1 cellular context compared by ENCODE assay signal in the genomic region with DNA sequence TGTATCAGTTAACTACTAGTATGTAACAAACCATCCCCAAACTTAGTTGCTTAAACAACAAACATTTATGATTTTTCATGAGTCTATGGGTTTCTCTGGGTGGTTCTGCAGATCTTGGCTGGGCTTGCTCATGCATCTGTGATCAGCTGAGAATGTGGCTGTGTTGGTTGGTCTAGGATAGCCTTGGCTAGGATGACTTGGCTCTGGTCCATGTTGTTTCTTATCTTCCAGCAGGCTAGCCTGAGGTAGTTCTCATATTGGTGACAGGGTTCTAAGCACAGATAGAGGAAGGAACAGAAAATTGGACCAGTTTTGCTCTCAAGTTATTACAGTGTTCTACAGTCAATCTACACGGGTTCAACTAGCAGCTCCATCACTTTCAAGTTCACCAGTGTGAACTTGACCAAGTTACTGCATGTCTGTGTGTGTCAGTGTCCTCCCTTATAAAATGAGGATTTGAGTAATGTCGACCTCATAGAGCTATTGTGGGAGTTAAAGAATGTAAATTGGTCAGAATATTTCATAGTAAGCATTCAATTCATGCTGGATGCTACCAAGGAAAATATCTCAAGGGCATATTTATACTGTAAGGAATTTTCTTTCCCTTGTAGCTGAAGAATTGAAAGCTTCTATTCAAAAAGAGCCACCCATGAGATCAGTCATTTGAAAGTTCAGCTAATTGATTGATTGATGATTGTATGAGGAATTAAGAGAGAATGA.
A peak's percentile ranks its signal among the peaks of the same experiment; 100 is the strongest.
TF ChIP-seq lines count a peak whose summit lies in the region.

No MANE protein-coding gene starts in this region.

TF ChIP-seq in K562, 482 proteins besides CTCF, POLR2A, EP300 and RAD21 (continued from another document and continues in another):
- TF ChIP-seq, protein P1, sequence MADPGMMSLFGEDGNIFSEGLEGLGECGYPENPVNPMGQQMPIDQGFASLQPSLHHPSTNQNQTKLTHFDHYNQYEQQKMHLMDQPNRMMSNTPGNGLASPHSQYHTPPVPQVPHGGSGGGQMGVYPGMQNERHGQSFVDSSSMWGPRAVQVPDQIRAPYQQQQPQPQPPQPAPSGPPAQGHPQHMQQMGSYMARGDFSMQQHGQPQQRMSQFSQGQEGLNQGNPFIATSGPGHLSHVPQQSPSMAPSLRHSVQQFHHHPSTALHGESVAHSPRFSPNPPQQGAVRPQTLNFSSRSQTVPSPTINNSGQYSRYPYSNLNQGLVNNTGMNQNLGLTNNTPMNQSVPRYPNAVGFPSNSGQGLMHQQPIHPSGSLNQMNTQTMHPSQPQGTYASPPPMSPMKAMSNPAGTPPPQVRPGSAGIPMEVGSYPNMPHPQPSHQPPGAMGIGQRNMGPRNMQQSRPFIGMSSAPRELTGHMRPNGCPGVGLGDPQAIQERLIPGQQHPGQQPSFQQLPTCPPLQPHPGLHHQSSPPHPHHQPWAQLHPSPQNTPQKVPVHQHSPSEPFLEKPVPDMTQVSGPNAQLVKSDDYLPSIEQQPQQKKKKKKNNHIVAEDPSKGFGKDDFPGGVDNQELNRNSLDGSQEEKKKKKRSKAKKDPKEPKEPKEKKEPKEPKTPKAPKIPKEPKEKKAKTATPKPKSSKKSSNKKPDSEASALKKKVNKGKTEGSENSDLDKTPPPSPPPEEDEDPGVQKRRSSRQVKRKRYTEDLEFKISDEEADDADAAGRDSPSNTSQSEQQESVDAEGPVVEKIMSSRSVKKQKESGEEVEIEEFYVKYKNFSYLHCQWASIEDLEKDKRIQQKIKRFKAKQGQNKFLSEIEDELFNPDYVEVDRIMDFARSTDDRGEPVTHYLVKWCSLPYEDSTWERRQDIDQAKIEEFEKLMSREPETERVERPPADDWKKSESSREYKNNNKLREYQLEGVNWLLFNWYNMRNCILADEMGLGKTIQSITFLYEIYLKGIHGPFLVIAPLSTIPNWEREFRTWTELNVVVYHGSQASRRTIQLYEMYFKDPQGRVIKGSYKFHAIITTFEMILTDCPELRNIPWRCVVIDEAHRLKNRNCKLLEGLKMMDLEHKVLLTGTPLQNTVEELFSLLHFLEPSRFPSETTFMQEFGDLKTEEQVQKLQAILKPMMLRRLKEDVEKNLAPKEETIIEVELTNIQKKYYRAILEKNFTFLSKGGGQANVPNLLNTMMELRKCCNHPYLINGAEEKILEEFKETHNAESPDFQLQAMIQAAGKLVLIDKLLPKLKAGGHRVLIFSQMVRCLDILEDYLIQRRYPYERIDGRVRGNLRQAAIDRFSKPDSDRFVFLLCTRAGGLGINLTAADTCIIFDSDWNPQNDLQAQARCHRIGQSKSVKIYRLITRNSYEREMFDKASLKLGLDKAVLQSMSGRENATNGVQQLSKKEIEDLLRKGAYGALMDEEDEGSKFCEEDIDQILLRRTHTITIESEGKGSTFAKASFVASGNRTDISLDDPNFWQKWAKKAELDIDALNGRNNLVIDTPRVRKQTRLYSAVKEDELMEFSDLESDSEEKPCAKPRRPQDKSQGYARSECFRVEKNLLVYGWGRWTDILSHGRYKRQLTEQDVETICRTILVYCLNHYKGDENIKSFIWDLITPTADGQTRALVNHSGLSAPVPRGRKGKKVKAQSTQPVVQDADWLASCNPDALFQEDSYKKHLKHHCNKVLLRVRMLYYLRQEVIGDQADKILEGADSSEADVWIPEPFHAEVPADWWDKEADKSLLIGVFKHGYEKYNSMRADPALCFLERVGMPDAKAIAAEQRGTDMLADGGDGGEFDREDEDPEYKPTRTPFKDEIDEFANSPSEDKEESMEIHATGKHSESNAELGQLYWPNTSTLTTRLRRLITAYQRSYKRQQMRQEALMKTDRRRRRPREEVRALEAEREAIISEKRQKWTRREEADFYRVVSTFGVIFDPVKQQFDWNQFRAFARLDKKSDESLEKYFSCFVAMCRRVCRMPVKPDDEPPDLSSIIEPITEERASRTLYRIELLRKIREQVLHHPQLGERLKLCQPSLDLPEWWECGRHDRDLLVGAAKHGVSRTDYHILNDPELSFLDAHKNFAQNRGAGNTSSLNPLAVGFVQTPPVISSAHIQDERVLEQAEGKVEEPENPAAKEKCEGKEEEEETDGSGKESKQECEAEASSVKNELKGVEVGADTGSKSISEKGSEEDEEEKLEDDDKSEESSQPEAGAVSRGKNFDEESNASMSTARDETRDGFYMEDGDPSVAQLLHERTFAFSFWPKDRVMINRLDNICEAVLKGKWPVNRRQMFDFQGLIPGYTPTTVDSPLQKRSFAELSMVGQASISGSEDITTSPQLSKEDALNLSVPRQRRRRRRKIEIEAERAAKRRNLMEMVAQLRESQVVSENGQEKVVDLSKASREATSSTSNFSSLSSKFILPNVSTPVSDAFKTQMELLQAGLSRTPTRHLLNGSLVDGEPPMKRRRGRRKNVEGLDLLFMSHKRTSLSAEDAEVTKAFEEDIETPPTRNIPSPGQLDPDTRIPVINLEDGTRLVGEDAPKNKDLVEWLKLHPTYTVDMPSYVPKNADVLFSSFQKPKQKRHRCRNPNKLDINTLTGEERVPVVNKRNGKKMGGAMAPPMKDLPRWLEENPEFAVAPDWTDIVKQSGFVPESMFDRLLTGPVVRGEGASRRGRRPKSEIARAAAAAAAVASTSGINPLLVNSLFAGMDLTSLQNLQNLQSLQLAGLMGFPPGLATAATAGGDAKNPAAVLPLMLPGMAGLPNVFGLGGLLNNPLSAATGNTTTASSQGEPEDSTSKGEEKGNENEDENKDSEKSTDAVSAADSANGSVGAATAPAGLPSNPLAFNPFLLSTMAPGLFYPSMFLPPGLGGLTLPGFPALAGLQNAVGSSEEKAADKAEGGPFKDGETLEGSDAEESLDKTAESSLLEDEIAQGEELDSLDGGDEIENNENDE (IDR thresholded peaks at IDR 0.05; ENCODE audit: low read depth, low read length) = no peak
- no peak for TF ChIP-seq ELF2 (CRISPR knock-in tag; IDR thresholded peaks at IDR 0.05)
- TF ChIP-seq USF2 (CRISPR knock-in tag; IDR thresholded peaks at IDR 0.05) = no peak
- no peak for TF ChIP-seq ZNF431 (CRISPR knock-in tag; IDR thresholded peaks at IDR 0.05)
- TF ChIP-seq ATF6 (CRISPR knock-in tag; IDR thresholded peaks at IDR 0.05) = no peak
- peak in 1 of 2 experiments; percentile 63; a peak in 2 of 4 replicates for TF ChIP-seq TRIM24 (IDR thresholded peaks at IDR 0.05)
- TF ChIP-seq, protein P2, sequence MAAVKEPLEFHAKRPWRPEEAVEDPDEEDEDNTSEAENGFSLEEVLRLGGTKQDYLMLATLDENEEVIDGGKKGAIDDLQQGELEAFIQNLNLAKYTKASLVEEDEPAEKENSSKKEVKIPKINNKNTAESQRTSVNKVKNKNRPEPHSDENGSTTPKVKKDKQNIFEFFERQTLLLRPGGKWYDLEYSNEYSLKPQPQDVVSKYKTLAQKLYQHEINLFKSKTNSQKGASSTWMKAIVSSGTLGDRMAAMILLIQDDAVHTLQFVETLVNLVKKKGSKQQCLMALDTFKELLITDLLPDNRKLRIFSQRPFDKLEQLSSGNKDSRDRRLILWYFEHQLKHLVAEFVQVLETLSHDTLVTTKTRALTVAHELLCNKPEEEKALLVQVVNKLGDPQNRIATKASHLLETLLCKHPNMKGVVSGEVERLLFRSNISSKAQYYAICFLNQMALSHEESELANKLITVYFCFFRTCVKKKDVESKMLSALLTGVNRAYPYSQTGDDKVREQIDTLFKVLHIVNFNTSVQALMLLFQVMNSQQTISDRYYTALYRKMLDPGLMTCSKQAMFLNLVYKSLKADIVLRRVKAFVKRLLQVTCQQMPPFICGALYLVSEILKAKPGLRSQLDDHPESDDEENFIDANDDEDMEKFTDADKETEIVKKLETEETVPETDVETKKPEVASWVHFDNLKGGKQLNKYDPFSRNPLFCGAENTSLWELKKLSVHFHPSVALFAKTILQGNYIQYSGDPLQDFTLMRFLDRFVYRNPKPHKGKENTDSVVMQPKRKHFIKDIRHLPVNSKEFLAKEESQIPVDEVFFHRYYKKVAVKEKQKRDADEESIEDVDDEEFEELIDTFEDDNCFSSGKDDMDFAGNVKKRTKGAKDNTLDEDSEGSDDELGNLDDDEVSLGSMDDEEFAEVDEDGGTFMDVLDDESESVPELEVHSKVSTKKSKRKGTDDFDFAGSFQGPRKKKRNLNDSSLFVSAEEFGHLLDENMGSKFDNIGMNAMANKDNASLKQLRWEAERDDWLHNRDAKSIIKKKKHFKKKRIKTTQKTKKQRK (IDR thresholded peaks at IDR 0.05; ENCODE audit: borderline replicate concordance, low read depth, low read length) = no peak
- no peak for TF ChIP-seq ZNF717 (CRISPR knock-in tag; IDR thresholded peaks at IDR 0.05)
- no peak for TF ChIP-seq WHSC1 (IDR thresholded peaks at IDR 0.05; ENCODE audit: low read length)
- TF ChIP-seq, protein P3, sequence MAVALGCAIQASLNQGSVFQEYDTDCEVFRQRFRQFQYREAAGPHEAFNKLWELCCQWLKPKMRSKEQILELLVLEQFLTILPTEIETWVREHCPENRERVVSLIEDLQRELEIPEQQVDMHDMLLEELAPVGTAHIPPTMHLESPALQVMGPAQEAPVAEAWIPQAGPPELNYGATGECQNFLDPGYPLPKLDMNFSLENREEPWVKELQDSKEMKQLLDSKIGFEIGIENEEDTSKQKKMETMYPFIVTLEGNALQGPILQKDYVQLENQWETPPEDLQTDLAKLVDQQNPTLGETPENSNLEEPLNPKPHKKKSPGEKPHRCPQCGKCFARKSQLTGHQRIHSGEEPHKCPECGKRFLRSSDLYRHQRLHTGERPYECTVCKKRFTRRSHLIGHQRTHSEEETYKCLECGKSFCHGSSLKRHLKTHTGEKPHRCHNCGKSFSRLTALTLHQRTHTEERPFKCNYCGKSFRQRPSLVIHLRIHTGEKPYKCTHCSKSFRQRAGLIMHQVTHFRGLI (CRISPR knock-in tag; IDR thresholded peaks at IDR 0.05) = no peak
- TF ChIP-seq ASH1L (IDR thresholded peaks at IDR 0.05; ENCODE audit: borderline replicate concordance, low read depth, partially characterized antibody) = no peak
- no peak for TF ChIP-seq ZNF766 (CRISPR knock-in tag; conservative IDR thresholded peaks at IDR 0.05)
- TF ChIP-seq SMARCB1 (IDR thresholded peaks at IDR 0.05; ENCODE audit: insufficient read length, low read depth) = no peak
- no peak for TF ChIP-seq ZNF518B (CRISPR knock-in tag; IDR thresholded peaks at IDR 0.05)
- TF ChIP-seq, protein P4, sequence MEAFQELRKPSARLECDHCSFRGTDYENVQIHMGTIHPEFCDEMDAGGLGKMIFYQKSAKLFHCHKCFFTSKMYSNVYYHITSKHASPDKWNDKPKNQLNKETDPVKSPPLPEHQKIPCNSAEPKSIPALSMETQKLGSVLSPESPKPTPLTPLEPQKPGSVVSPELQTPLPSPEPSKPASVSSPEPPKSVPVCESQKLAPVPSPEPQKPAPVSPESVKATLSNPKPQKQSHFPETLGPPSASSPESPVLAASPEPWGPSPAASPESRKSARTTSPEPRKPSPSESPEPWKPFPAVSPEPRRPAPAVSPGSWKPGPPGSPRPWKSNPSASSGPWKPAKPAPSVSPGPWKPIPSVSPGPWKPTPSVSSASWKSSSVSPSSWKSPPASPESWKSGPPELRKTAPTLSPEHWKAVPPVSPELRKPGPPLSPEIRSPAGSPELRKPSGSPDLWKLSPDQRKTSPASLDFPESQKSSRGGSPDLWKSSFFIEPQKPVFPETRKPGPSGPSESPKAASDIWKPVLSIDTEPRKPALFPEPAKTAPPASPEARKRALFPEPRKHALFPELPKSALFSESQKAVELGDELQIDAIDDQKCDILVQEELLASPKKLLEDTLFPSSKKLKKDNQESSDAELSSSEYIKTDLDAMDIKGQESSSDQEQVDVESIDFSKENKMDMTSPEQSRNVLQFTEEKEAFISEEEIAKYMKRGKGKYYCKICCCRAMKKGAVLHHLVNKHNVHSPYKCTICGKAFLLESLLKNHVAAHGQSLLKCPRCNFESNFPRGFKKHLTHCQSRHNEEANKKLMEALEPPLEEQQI (IDR thresholded peaks at IDR 0.05) = no peak
- peak; percentile 81 for TF ChIP-seq HMBOX1 (IDR thresholded peaks at IDR 0.05)
- TF ChIP-seq SRSF1 (IDR thresholded peaks at IDR 0.05; ENCODE audit: low read depth, low read length) = no peak
- no peak for TF ChIP-seq POLR2AphosphoS2 (IDR thresholded peaks at IDR 0.05; ENCODE audit: low read length)
